30 cellular contexts compared by ENCODE assay signal in the genomic region with DNA sequence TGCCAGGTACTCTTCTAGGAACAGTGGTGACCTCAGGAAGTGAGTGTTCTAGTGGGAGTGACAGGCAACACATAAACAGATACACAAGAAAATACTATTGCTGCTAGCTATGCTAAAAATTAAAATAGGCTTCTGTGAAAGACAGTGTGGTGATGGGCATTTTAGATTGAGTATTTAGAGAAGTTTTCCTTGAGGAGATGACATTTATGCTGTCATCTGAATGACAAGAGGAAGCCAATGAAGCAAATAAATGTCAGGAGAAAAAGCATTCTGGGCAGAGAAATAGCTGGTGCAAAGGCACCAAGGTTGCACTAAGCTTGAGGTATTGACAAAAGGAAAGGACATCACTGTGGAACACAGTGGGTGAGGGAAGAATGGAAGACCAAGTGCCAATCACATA. TPM values are rescaled to one million over a fixed set of nuclear protein-coding genes. Genes with fewer than 3 reads are reported as not detected.
"Had no signal": no experiment of that assay in that cellular context is flagged by ENCODE, and none has a peak within 500 bp of the region (broad histone marks: within the 10 kb centered on the region; RNA-seq: fewer than 3 reads in every experiment).

No MANE protein-coding gene starts in this region.

- H3K4me1 ChIP-seq: adrenal gland, body of pancreas had no signal

- H3K4me3 ChIP-seq: adrenal gland, body of pancreas, esophagus squamous epithelium had no signal

- DNase-seq: activated CD4-positive, alpha-beta memory T cell treated with anti-CD3 and anti-CD28 coated beads for 36 hours; activated CD4-positive, alpha-beta T cell treated with anti-CD3 and anti-CD28 coated beads for 36 hours; activated CD4-positive, alpha-beta T cell treated with anti-CD3 and anti-CD28 coated beads, Interleukin-2, amount 10 ng/mL, durations not matched to agents 24 days and 14 days; activated CD4-positive, CD25-positive, alpha-beta regulatory T cell; activated CD4-positive, CD25-positive, alpha-beta regulatory T cell treated with anti-CD3 and anti-CD28 coated beads, Interleukin-2, amount 50 U/mL, for 72 hours; activated CD8-positive, alpha-beta memory T cell treated with anti-CD3 and anti-CD28 coated beads, Interleukin-2, amount 10 ng/mL, durations not matched to agents 7 days and 5 days; activated CD8-positive, alpha-beta memory T cell treated with anti-CD3 and anti-CD28 coated beads, Interleukin-2, amount 50 U/mL, for 4 hours; activated CD8-positive, alpha-beta T cell treated with anti-CD3 and anti-CD28 coated beads, Interleukin-2, amount 10 ng/mL, durations not matched to agents 7 days and 5 days; activated effector memory CD4-positive, alpha-beta T cell treated with anti-CD3 and anti-CD28 coated beads, Interleukin-2, amount 50 U/mL, for 16 hours; activated naive CD4-positive, alpha-beta T cell treated with anti-CD3 and anti-CD28 coated beads for 36 hours; activated naive CD8-positive, alpha-beta T cell treated with anti-CD3 and anti-CD28 coated beads for 36 hours; activated naive CD8-positive, alpha-beta T cell treated with anti-CD3 and anti-CD28 coated beads, Interleukin-2, amount 50 U/mL, for 24 hours; activated T-cell treated with anti-CD3 and anti-CD28 coated beads, Interleukin-2, amount 50 U/mL, for 1 hour; activated T-cell treated with anti-CD3 and anti-CD28 coated beads, Interleukin-2, amount 50 U/mL, for 48 hours; adrenal gland; amygdala; aorta; body of pancreas; caudate nucleus; cortex of kidney; dermis blood vessel endothelial cell; effector CD4-positive, alpha-beta T cell; effector memory CD8-positive, alpha-beta T cell; esophagus squamous epithelium; foreskin melanocyte; T-helper 2 cell had no signal

- H3K9me3 ChIP-seq: adrenal gland, body of pancreas, esophagus squamous epithelium had no signal

- H3K27ac ChIP-seq: adrenal gland, body of pancreas, epithelial cell of prostate, esophagus squamous epithelium had no signal

- ATAC-seq: activated CD4-positive, alpha-beta T cell treated with anti-CD3 and anti-CD28 coated beads for 36 hours; activated CD8-positive, alpha-beta memory T cell treated with anti-CD3 and anti-CD28 coated beads, Interleukin-2, amount 10 ng/mL, durations not matched to agents 7 days and 5 days; activated CD8-positive, alpha-beta T cell treated with anti-CD3 and anti-CD28 coated beads, Interleukin-2, amount 10 ng/mL, durations not matched to agents 7 days and 5 days; activated naive CD8-positive, alpha-beta T cell treated with anti-CD3 and anti-CD28 coated beads, Interleukin-2, amount 50 U/mL, for 24 hours; body of pancreas; effector memory CD8-positive, alpha-beta T cell had no signal

- FAIRE-seq: colon, endothelial cell of umbilical vein had no signal

- H3K27me3 ChIP-seq: adrenal gland, body of pancreas had no signal

- H3K36me3 ChIP-seq: adrenal gland, esophagus squamous epithelium had no signal

RNA-seq across cellular contexts. Expression of a gene that starts 18.0 kb away (rescaled TPM):
- total RNA-seq: activated CD4-positive, alpha-beta memory T cell treated with anti-CD3 and anti-CD28 coated beads for 36 hours; activated naive CD4-positive, alpha-beta T cell treated with anti-CD3 and anti-CD28 coated beads for 36 hours; endothelial cell of umbilical vein; T-helper 1 cell treated with Interleukin-12 subunit alpha and Interleukin-12 subunit beta and Interleukin-4 antibody, amounts not matched to agents 30 ng/mL and 1 ng/mL, for 36 hours had no signal
- polyA plus RNA-seq: endothelial cell of umbilical vein had no signal
